In the genomic region with DNA sequence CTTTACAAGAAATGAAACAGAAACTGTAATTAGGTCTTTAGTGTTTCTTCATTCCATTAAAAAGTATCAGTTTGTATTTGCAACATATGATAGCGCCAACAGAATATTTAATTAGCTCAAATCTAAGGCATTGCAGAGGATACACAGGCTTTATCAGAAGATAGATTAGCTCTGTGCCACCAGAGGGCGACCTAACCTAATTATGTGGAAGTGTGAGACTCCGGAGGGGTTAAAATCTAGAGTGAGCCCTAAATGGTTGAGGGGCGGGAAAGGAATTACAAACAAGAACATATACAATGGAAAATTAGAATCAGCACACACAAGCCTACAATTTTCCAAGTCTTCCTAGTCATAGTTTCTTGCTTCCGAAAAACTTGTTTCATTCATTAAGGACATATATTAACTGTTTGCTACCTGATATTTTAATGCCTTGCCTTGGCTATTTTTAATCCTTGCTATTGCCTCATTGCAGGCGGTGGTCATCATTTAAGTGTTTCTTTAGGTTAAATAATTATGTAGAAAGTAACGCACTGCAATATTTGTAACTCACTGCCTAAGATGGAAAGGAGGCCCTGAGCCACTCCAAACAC, we compare ENCODE assay signal across 8 cellular contexts. TPM values are rescaled to one million over a fixed set of nuclear protein-coding genes. Genes with fewer than 3 reads are reported as not detected.
DNase-seq lines count a peak whose midpoint lies in the region; ATAC-seq and TF ChIP-seq lines count a peak whose summit lies in the region.

No MANE protein-coding gene starts in this region.

- H3K9ac ChIP-seq in neural progenitor cell, result no peak overlapping the region

- no peak for TF ChIP-seq EP300 in esophagus muscularis mucosa (IDR thresholded peaks at IDR 0.05)

- H3F3A ChIP-seq in neural progenitor cell (ENCODE audit: low read depth), result no peaks in the 10 kb centered on the region

- H3K4me3 Mint-ChIP-seq in neural progenitor cell, result no peak overlapping the region

- H3K36me3 Mint-ChIP-seq in neural progenitor cell, result no peaks in the 10 kb centered on the region

- no peaks in the 10 kb centered on the region for H3K79me2 ChIP-seq in neural progenitor cell (ENCODE audit: low read depth)

- no peaks in the 10 kb centered on the region for H3K36me3 ChIP-seq in esophagus muscularis mucosa
- H3K36me3 ChIP-seq in neural progenitor cell, result no peaks in the 10 kb centered on the region

- H3K4me2 ChIP-seq in neural progenitor cell, result no peak overlapping the region

- TF ChIP-seq POLR2A in esophagus muscularis mucosa (IDR thresholded peaks at IDR 0.05; ENCODE audit: low read depth), result no peak

- H2AFZ ChIP-seq in neural progenitor cell (replicated peaks), result no peak overlapping the region

- no peaks in the 10 kb centered on the region for H3K9me3 Mint-ChIP-seq in neural progenitor cell

- H3K9me3 ChIP-seq in esophagus muscularis mucosa (no peaks in the 10 kb centered on the region), neural progenitor cell (ENCODE audit: low read depth) (no peaks in the 10 kb centered on the region)

- DNase-seq in A172 (ENCODE audit: low spot score), result peak; percentile 39
- peak; percentile 58 for DNase-seq in NCI-H2029 (lab: John Stamatoyannopoulos, UW)
- DNase-seq in esophagus muscularis mucosa (ENCODE audit: extremely low spot score), result peak; percentile 82
- peak; percentile 91 for DNase-seq in neural progenitor cell (ENCODE audit: low spot score)

- no peak overlapping the region for H3K27ac Mint-ChIP-seq in neural progenitor cell

- WGBS in esophagus muscularis mucosa, result 20% methylated on average over 7 of the region's 7 CpGs

- intact Hi-C loops in esophagus muscularis mucosa (cut with DNase I), result loop anchor here (5.0 kb wide), 1 partner anchor 409 kb away; no protein-coding TSS in a partner anchor

- no peaks in the 10 kb centered on the region for H3K27me3 Mint-ChIP-seq in neural progenitor cell (ENCODE audit: insufficient read depth, low read depth)

- no peaks in the 10 kb centered on the region for H3K4me1 Mint-ChIP-seq in neural progenitor cell

- peak; percentile 66 for TF ChIP-seq CTCF in GM12873 (IDR thresholded peaks at IDR 0.05; ENCODE audit: insufficient read depth, low read depth, low read length, missing control alignments)
- peak; percentile 46; the same call in 1 of the 2 replicates for TF ChIP-seq CTCF in WI38 (IDR thresholded peaks at IDR 0.05; ENCODE audit: low read depth, low read length)
- TF ChIP-seq CTCF in esophagus muscularis mucosa (IDR thresholded peaks at IDR 0.05), result peak; percentile 60 to 63 (median 63)
- TF ChIP-seq CTCF in neural progenitor cell (IDR thresholded peaks at IDR 0.05), result peak; percentile 93

- H3K4me1 ChIP-seq in esophagus muscularis mucosa (peaks cover 0 to 6% (median 3%) of the 10 kb centered on the region in 4 donors), neural progenitor cell (no peaks in the 10 kb centered on the region)

- ATAC-seq in GM21390 (IDR thresholded peaks at IDR 0.05; ENCODE audit: unreplicated experiment) (no peak), HG03025 (IDR thresholded peaks at IDR 0.05; ENCODE audit: low FRiP score, unreplicated experiment) (no peak)

- H3K27ac ChIP-seq in esophagus muscularis mucosa (replicated peaks in 1 of 4), result no peak overlapping the region
- no peak overlapping the region for H3K27ac ChIP-seq in neural progenitor cell

- H3K4me3 ChIP-seq in WI38 (ENCODE audit: low read depth, low read length) (no peak overlapping the region), esophagus muscularis mucosa (no peak overlapping the region), neural progenitor cell (no peak overlapping the region)

- no peaks in the 10 kb centered on the region for H4K20me1 ChIP-seq in neural progenitor cell (ENCODE audit: low read depth)

- H3K27me3 ChIP-seq in esophagus muscularis mucosa (no peaks in the 10 kb centered on the region), neural progenitor cell (no peaks in the 10 kb centered on the region)

RNA-seq across cellular contexts. Expression of a gene that starts 18.0 kb away (rescaled TPM):
- not detected in 2 replicates for total RNA-seq in A172 (2014; rRNA removed; shearing (Covaris generic))
- total RNA-seq in esophagus muscularis mucosa (1 to 10 TPM; 3.7 to 7.2 (median 4.5) TPM), neural progenitor cell (ENCODE audit: low replicate concordance) (2.1 and 4.4 TPM in 2 replicates)

Comparison
In these comparisons a context has a peak if more than half of its experiments do, and no peak if none do; other contexts are left out.
1. DNase-seq: peak in every context shown above with its lines; median percentile 91 in neural progenitor cell; 82 in esophagus muscularis mucosa; 58 in NCI-H2029; 39 in A172.